Comparison of ENCODE assay signal across 8 cellular contexts in the genomic region with DNA sequence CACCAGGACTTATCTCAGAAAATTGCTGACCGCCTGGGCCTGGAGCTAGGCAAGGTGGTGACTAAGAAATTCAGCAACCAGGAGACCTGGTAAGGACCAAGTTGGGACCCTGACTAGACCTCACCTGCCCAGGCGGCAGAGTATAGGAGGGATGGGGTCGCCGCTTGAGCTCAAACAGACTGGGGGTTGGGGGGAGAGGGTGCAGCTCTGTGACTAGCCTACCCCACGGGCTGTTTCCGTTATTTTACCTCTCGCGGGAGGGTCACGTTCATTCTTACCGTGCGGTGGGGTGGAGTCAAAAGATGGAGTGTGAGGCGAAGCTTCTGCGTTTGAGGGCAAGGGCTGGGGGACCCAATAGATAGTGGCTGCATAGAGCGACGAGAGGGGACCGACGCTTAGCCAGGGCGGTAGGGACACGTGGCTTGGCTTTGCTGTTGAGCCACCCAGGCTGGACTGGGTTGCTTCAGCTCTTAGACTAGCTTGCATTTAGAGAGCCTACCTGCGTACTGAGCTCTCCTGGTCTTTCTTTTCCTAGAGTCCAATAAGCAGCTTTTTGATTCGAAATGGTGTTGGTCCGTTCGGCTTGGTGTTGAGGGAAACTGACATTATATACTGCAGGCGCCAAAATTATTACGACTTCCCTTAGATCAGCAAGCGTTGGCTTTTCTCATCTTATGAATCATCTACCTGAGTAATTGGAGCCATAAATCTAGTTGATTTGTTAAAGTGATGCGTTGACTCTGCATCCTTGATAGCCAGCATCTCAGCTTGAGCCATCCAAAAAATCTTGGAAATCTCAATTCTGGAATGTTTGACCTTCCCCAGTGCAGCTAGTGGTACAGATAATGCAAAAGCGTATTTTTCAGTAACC. TPM values are rescaled to one million over a fixed set of nuclear protein-coding genes. Genes with fewer than 3 reads are reported as not detected.
DNase-seq lines count a peak whose midpoint lies in the region; ATAC-seq, FAIRE-seq and TF ChIP-seq lines count a peak whose summit lies in the region.

No MANE protein-coding gene starts in this region.

- no peaks in the 10 kb centered on the region for H3K36me3 ChIP-seq in GM23338 (ENCODE audit: insufficient read depth)
- peaks cover 2% of the 10 kb centered on the region; the same call in 1 of the 2 replicates for H3K36me3 ChIP-seq in MG63
- H3K36me3 ChIP-seq in bronchial epithelial cell (ENCODE audit: control insufficient read depth, insufficient read depth, low read length) = no peaks in the 10 kb centered on the region
- no peaks in the 10 kb centered on the region for H3K36me3 ChIP-seq in kidney epithelial cell (ENCODE audit: control insufficient read depth, insufficient read depth, low read length)

- ATAC-seq in GM23338 = peak; percentile 52

- no peaks in the 10 kb centered on the region for H3K9me3 Mint-ChIP-seq in GM23338

- peaks cover 53% of the 10 kb centered on the region for H3K79me2 ChIP-seq in GM23338 (replicated peaks; ENCODE audit: insufficient read depth)

- H3K4me2 ChIP-seq in GM23338 = peak overlapping the region; percentile 83

- H3K27ac Mint-ChIP-seq in GM23338 = peak overlapping the region; percentile 98

- H3K4me3 ChIP-seq in GM23338 = peak overlapping the region; percentile 91
- H3K4me3 ChIP-seq in MG63 = peak overlapping the region; percentile 83
- peak overlapping the region; percentile 52 for H3K4me3 ChIP-seq in bronchial epithelial cell (ENCODE audit: low read depth, low read length)
- peak overlapping the region; percentile 78 for H3K4me3 ChIP-seq in kidney epithelial cell (ENCODE audit: low read depth, low read length)

- H2AFZ ChIP-seq in GM23338 = no peak overlapping the region

- peak overlapping the region; percentile 96 for H3K4me3 Mint-ChIP-seq in GM23338

- DNase-seq in GM10266 (ENCODE audit: extremely low spot score) (peak; percentile 26), GM23338 (ENCODE audit: low spot score) (peak; percentile 44), MG63 (peak; percentile 50), T-helper 9 cell (peak; percentile 33), bronchial epithelial cell (ENCODE audit: low read depth) (peak; percentile 62), kidney epithelial cell (ENCODE audit: low read depth) (no peak), KG1 (lab: John Stamatoyannopoulos, UW) (no peak)
- peak; percentile 2 to 25 (median 10) for DNase-seq in stimulated activated CD4-positive, alpha-beta T cell treated with anti-CD3 and anti-CD28 coated beads, Interleukin-1b, Interleukin-23, amount 100 ng/mL, for 24 hours (ENCODE audit: low read depth in 4 of 4, low spot score in 1 of 4)

- H3K36me3 Mint-ChIP-seq in GM23338 (ENCODE audit: low read depth) = peaks cover 5% of the 10 kb centered on the region

- FAIRE-seq in bronchial epithelial cell (lab: Jason Lieb, UNC) = no peak

- no peaks in the 10 kb centered on the region for H3K9me3 ChIP-seq in MG63

- no peak for TF ChIP-seq CTCF in GM10266 (IDR thresholded peaks at IDR 0.05; ENCODE audit: control insufficient read depth, insufficient read depth, low read depth, missing control alignments)
- TF ChIP-seq CTCF in GM23338 (conservative IDR thresholded peaks at IDR 0.05; ENCODE audit: low read depth in 2 of 2) = no peak
- TF ChIP-seq CTCF in bronchial epithelial cell (IDR thresholded peaks at IDR 0.05; ENCODE audit: insufficient read depth, low read length, severe bottlenecking) = no peak
- TF ChIP-seq CTCF in kidney epithelial cell (IDR thresholded peaks at IDR 0.05; ENCODE audit: insufficient read depth, low read length, poor library complexity, severe bottlenecking) = no peak

- peak overlapping the region; percentile 60; the same call in 1 of the 2 replicates for H3K27ac ChIP-seq in GM23338 (ENCODE audit: low read depth)

- peaks cover 7% of the 10 kb centered on the region; the same call in 1 of the 2 replicates for H3K4me1 ChIP-seq in GM23338 (ENCODE audit: insufficient read depth)

- no peaks in the 10 kb centered on the region for H3F3A ChIP-seq in GM23338 (replicated peaks; ENCODE audit: low read depth)

- H3K9me2 ChIP-seq in GM23338 (ENCODE audit: insufficient read depth) = no peaks in the 10 kb centered on the region

- H3K27me3 ChIP-seq in GM23338 (ENCODE audit: insufficient read depth) (no peaks in the 10 kb centered on the region), MG63 (no peaks in the 10 kb centered on the region), bronchial epithelial cell (ENCODE audit: control insufficient read depth, insufficient read depth, low read length) (no peaks in the 10 kb centered on the region), kidney epithelial cell (ENCODE audit: control insufficient read depth, insufficient read depth, low read length) (no peaks in the 10 kb centered on the region)

- H3K4me1 Mint-ChIP-seq in GM23338 = peaks cover 14% of the 10 kb centered on the region; the same call in 2 of the 3 replicates

- no peaks in the 10 kb centered on the region for H3K27me3 Mint-ChIP-seq in GM23338 (ENCODE audit: insufficient read depth, low read depth, poor library complexity)

- H4K20me1 ChIP-seq in GM23338 (replicated peaks; ENCODE audit: insufficient read depth) = peaks cover 9% of the 10 kb centered on the region

TF ChIP-seq in GM23338, 12 proteins besides CTCF, POLR2A, EP300 and RAD21 (continues in another document):
- TF ChIP-seq EZH2phosphoT487 (IDR thresholded peaks at IDR 0.05; ENCODE audit: unreplicated experiment) = no peak
- TF ChIP-seq, protein P1, sequence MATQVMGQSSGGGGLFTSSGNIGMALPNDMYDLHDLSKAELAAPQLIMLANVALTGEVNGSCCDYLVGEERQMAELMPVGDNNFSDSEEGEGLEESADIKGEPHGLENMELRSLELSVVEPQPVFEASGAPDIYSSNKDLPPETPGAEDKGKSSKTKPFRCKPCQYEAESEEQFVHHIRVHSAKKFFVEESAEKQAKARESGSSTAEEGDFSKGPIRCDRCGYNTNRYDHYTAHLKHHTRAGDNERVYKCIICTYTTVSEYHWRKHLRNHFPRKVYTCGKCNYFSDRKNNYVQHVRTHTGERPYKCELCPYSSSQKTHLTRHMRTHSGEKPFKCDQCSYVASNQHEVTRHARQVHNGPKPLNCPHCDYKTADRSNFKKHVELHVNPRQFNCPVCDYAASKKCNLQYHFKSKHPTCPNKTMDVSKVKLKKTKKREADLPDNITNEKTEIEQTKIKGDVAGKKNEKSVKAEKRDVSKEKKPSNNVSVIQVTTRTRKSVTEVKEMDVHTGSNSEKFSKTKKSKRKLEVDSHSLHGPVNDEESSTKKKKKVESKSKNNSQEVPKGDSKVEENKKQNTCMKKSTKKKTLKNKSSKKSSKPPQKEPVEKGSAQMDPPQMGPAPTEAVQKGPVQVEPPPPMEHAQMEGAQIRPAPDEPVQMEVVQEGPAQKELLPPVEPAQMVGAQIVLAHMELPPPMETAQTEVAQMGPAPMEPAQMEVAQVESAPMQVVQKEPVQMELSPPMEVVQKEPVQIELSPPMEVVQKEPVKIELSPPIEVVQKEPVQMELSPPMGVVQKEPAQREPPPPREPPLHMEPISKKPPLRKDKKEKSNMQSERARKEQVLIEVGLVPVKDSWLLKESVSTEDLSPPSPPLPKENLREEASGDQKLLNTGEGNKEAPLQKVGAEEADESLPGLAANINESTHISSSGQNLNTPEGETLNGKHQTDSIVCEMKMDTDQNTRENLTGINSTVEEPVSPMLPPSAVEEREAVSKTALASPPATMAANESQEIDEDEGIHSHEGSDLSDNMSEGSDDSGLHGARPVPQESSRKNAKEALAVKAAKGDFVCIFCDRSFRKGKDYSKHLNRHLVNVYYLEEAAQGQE (IDR thresholded peaks at IDR 0.05; ENCODE audit: unreplicated experiment) = no peak
- no peak for TF ChIP-seq POLR2AphosphoS5 (IDR thresholded peaks at IDR 0.05; ENCODE audit: low read depth)
- TF ChIP-seq STAT1 (IDR thresholded peaks at IDR 0.05; ENCODE audit: unreplicated experiment) = no peak
- TF ChIP-seq EZH2 (IDR thresholded peaks at IDR 0.05; ENCODE audit: low read depth, unreplicated experiment) = no peak
- TF ChIP-seq, protein P2, sequence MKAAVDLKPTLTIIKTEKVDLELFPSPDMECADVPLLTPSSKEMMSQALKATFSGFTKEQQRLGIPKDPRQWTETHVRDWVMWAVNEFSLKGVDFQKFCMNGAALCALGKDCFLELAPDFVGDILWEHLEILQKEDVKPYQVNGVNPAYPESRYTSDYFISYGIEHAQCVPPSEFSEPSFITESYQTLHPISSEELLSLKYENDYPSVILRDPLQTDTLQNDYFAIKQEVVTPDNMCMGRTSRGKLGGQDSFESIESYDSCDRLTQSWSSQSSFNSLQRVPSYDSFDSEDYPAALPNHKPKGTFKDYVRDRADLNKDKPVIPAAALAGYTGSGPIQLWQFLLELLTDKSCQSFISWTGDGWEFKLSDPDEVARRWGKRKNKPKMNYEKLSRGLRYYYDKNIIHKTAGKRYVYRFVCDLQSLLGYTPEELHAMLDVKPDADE (IDR thresholded peaks at IDR 0.05) = no peak
- no peak for TF ChIP-seq JUNB (IDR thresholded peaks at IDR 0.05; ENCODE audit: unreplicated experiment)
- no peak for TF ChIP-seq CREB1 (CRISPR knock-in tag; IDR thresholded peaks at IDR 0.05; ENCODE audit: low read depth)

RNA-seq across cellular contexts. Expression of a gene that starts 0.6 kb away (rescaled TPM):
- 149 and 189 TPM in 2 replicates for total RNA-seq in GM23338 (2014; rRNA removed; shearing (Covaris generic))
- polyA plus RNA-seq in GM23338 (2016; fragmentation: Nextera tagmentation; extraction: Ambion mirVana) = 91.1 and 93.6 TPM in 2 replicates
- total RNA-seq in MG63 (2014; rRNA removed; shearing (Covaris generic); ENCODE audit: low replicate concordance) = 190 and 311 TPM in 2 replicates
- total RNA-seq in bronchial epithelial cell (11.8 and 15.0 TPM in 2 replicates), kidney epithelial cell (12.5 and 22.4 TPM in 2 replicates)

Comparison
In these comparisons a context has a peak if more than half of its experiments do, and no peak if none do; other contexts are left out.
1. DNase-seq: peak in GM10266 (single experiment), GM23338 (single experiment), MG63 (single experiment), T-helper 9 cell (single experiment), bronchial epithelial cell (single experiment) and stimulated activated CD4-positive, alpha-beta T cell treated with anti-CD3 and anti-CD28 coated beads, Interleukin-1b, Interleukin-23, amount 100 ng/mL, for 24 hours (4 of 4); none in kidney epithelial cell (single experiment) and KG1 (single experiment).
2. Peak in every context shown above with its lines, with median percentiles within 50 percentile points of each other: H3K4me3 ChIP-seq.